1 cellular context compared by ENCODE assay signal in the genomic region with DNA sequence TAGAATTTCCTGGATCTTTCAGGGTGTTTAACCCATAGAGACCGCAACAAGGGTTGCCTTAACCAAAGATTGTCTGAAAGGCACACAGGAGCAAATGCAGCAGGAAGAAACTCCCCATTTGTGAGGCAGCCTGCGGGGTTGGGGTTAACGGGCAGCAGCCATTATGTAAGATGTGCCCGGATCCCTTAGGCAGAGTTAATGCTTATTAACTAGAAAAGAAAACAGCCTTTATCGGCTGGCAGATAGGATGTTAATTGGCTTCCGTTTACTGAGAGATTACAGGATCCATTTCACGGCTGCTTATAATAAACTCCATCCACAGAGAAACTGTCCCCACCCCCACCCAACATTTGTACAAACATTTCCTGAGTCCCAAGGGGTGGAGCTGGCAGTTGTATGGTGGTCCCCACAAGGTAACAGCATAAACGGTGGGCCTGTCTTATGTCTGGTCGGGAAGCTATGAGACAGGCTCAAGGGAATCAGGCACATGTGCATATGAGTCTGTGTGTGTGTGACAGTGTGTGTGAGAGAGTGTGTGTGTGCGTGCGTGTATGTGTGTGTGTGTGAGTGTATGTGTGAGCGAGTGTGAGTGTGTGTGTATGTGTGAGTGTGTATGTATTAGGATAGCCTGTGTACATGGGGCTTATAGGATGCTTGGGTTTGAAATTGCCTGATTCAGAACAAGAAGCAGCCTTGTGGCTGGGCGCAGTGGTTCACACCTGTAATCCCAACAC.
A peak's percentile ranks its signal among the peaks of the same experiment; 100 is the strongest.
TF ChIP-seq lines count a peak whose summit lies in the region.

No MANE protein-coding gene starts in this region.

TF ChIP-seq in HEK293, 187 proteins besides CTCF, POLR2A, EP300 and RAD21 (continued from another document):
- TF ChIP-seq, protein P1, sequence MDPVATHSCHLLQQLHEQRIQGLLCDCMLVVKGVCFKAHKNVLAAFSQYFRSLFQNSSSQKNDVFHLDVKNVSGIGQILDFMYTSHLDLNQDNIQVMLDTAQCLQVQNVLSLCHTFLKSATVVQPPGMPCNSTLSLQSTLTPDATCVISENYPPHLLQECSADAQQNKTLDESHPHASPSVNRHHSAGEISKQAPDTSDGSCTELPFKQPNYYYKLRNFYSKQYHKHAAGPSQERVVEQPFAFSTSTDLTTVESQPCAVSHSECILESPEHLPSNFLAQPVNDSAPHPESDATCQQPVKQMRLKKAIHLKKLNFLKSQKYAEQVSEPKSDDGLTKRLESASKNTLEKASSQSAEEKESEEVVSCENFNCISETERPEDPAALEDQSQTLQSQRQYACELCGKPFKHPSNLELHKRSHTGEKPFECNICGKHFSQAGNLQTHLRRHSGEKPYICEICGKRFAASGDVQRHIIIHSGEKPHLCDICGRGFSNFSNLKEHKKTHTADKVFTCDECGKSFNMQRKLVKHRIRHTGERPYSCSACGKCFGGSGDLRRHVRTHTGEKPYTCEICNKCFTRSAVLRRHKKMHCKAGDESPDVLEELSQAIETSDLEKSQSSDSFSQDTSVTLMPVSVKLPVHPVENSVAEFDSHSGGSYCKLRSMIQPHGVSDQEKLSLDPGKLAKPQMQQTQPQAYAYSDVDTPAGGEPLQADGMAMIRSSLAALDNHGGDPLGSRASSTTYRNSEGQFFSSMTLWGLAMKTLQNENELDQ (tag by site-specific recombination; IDR thresholded peaks at IDR 0.05; ENCODE audit: low read depth), result no peak
- TF ChIP-seq, protein P2, sequence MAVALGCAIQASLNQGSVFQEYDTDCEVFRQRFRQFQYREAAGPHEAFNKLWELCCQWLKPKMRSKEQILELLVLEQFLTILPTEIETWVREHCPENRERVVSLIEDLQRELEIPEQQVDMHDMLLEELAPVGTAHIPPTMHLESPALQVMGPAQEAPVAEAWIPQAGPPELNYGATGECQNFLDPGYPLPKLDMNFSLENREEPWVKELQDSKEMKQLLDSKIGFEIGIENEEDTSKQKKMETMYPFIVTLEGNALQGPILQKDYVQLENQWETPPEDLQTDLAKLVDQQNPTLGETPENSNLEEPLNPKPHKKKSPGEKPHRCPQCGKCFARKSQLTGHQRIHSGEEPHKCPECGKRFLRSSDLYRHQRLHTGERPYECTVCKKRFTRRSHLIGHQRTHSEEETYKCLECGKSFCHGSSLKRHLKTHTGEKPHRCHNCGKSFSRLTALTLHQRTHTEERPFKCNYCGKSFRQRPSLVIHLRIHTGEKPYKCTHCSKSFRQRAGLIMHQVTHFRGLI (tag by site-specific recombination; IDR thresholded peaks at IDR 0.05), result no peak
- no peak for TF ChIP-seq ZNF341 (tag by site-specific recombination; IDR thresholded peaks at IDR 0.05; ENCODE audit: low read depth)
- TF ChIP-seq ZNF621 (tag by site-specific recombination; IDR thresholded peaks at IDR 0.05), result no peak
- TF ChIP-seq, protein P3, sequence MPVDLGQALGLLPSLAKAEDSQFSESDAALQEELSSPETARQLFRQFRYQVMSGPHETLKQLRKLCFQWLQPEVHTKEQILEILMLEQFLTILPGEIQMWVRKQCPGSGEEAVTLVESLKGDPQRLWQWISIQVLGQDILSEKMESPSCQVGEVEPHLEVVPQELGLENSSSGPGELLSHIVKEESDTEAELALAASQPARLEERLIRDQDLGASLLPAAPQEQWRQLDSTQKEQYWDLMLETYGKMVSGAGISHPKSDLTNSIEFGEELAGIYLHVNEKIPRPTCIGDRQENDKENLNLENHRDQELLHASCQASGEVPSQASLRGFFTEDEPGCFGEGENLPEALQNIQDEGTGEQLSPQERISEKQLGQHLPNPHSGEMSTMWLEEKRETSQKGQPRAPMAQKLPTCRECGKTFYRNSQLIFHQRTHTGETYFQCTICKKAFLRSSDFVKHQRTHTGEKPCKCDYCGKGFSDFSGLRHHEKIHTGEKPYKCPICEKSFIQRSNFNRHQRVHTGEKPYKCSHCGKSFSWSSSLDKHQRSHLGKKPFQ (tag by site-specific recombination; IDR thresholded peaks at IDR 0.05), result peak; percentile 95
- no peak for TF ChIP-seq ZNF202 (tag by site-specific recombination; IDR thresholded peaks at IDR 0.05; ENCODE audit: borderline replicate concordance)
- TF ChIP-seq REPIN1 (tag by site-specific recombination; IDR thresholded peaks at IDR 0.05; ENCODE audit: low read depth), result no peak
- TF ChIP-seq, protein P4, sequence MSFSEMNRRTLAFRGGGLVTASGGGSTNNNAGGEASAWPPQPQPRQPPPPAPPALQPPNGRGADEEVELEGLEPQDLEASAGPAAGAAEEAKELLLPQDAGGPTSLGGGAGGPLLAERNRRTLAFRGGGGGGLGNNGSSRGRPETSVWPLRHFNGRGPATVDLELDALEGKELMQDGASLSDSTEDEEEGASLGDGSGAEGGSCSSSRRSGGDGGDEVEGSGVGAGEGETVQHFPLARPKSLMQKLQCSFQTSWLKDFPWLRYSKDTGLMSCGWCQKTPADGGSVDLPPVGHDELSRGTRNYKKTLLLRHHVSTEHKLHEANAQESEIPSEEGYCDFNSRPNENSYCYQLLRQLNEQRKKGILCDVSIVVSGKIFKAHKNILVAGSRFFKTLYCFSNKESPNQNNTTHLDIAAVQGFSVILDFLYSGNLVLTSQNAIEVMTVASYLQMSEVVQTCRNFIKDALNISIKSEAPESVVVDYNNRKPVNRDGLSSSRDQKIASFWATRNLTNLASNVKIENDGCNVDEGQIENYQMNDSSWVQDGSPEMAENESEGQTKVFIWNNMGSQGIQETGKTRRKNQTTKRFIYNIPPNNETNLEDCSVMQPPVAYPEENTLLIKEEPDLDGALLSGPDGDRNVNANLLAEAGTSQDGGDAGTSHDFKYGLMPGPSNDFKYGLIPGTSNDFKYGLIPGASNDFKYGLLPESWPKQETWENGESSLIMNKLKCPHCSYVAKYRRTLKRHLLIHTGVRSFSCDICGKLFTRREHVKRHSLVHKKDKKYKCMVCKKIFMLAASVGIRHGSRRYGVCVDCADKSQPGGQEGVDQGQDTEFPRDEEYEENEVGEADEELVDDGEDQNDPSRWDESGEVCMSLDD (tag by site-specific recombination; IDR thresholded peaks at IDR 0.05), result 0 out of 2 replicates have a peak, but pooled peaks have one; percentile 37
- TF ChIP-seq, protein P5, sequence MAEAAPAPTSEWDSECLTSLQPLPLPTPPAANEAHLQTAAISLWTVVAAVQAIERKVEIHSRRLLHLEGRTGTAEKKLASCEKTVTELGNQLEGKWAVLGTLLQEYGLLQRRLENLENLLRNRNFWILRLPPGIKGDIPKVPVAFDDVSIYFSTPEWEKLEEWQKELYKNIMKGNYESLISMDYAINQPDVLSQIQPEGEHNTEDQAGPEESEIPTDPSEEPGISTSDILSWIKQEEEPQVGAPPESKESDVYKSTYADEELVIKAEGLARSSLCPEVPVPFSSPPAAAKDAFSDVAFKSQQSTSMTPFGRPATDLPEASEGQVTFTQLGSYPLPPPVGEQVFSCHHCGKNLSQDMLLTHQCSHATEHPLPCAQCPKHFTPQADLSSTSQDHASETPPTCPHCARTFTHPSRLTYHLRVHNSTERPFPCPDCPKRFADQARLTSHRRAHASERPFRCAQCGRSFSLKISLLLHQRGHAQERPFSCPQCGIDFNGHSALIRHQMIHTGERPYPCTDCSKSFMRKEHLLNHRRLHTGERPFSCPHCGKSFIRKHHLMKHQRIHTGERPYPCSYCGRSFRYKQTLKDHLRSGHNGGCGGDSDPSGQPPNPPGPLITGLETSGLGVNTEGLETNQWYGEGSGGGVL (tag by site-specific recombination; IDR thresholded peaks at IDR 0.05), result peak; percentile 62
- no peak for TF ChIP-seq ZNF529 (tag by site-specific recombination; IDR thresholded peaks at IDR 0.05; ENCODE audit: insufficient replicate concordance)
- no peak for TF ChIP-seq MEIS1 (CRISPR knock-in tag; IDR thresholded peaks at IDR 0.05; ENCODE audit: borderline replicate concordance)
- no peak for TF ChIP-seq ZSCAN30 (tag by site-specific recombination; IDR thresholded peaks at IDR 0.05)
- no peak for TF ChIP-seq ZNF677 (tag by site-specific recombination; IDR thresholded peaks at IDR 0.05)
- TF ChIP-seq, protein P6, sequence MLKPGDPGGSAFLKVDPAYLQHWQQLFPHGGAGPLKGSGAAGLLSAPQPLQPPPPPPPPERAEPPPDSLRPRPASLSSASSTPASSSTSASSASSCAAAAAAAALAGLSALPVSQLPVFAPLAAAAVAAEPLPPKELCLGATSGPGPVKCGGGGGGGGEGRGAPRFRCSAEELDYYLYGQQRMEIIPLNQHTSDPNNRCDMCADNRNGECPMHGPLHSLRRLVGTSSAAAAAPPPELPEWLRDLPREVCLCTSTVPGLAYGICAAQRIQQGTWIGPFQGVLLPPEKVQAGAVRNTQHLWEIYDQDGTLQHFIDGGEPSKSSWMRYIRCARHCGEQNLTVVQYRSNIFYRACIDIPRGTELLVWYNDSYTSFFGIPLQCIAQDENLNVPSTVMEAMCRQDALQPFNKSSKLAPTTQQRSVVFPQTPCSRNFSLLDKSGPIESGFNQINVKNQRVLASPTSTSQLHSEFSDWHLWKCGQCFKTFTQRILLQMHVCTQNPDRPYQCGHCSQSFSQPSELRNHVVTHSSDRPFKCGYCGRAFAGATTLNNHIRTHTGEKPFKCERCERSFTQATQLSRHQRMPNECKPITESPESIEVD (tag by site-specific recombination; IDR thresholded peaks at IDR 0.05), result 0 out of 2 replicates have a peak, but pooled peaks have one; percentile 28
- no peak for TF ChIP-seq ZNF302 (tag by site-specific recombination; IDR thresholded peaks at IDR 0.05; ENCODE audit: low read depth)
- TF ChIP-seq ZSCAN23 (tag by site-specific recombination; IDR thresholded peaks at IDR 0.05), result no peak
- peak; percentile 64; the same call in 1 of the 2 replicates for TF ChIP-seq ZNF2 (tag by site-specific recombination; IDR thresholded peaks at IDR 0.05)
- TF ChIP-seq ZNF785 (tag by site-specific recombination; IDR thresholded peaks at IDR 0.05), result no peak
- TF ChIP-seq TRIM28 (IDR thresholded peaks at IDR 0.05; ENCODE audit: borderline replicate concordance, low read length), result peak; percentile 78
- no peak for TF ChIP-seq ZNF707 (tag by site-specific recombination; IDR thresholded peaks at IDR 0.05)
- TF ChIP-seq ZNF10 (tag by site-specific recombination; IDR thresholded peaks at IDR 0.05), result no peak
- TF ChIP-seq ZFP69B (tag by site-specific recombination; IDR thresholded peaks at IDR 0.05), result peak; percentile 90
- TF ChIP-seq SP7 (tag by site-specific recombination; IDR thresholded peaks at IDR 0.05), result no peak; the same call in 1 of the 2 replicates
- TF ChIP-seq ZNF335 (tag by site-specific recombination; conservative IDR thresholded peaks at IDR 0.05), result no peak
- no peak for TF ChIP-seq ZNF777 (tag by site-specific recombination; IDR thresholded peaks at IDR 0.05; ENCODE audit: borderline replicate concordance)
- no peak for TF ChIP-seq ZEB2 (tag by site-specific recombination; IDR thresholded peaks at IDR 0.05)
- no peak for TF ChIP-seq ZNF366 (tag by site-specific recombination; conservative IDR thresholded peaks at IDR 0.05)
- TF ChIP-seq OSR2 (tag by site-specific recombination; IDR thresholded peaks at IDR 0.05), result peak; percentile 66; the same call in 1 of the 2 replicates
- no peak for TF ChIP-seq KLF9 (tag by site-specific recombination; IDR thresholded peaks at IDR 0.05; ENCODE audit: low read depth)
- TF ChIP-seq GLIS2 (tag by site-specific recombination; IDR thresholded peaks at IDR 0.05), result no peak
- TF ChIP-seq, protein P7, sequence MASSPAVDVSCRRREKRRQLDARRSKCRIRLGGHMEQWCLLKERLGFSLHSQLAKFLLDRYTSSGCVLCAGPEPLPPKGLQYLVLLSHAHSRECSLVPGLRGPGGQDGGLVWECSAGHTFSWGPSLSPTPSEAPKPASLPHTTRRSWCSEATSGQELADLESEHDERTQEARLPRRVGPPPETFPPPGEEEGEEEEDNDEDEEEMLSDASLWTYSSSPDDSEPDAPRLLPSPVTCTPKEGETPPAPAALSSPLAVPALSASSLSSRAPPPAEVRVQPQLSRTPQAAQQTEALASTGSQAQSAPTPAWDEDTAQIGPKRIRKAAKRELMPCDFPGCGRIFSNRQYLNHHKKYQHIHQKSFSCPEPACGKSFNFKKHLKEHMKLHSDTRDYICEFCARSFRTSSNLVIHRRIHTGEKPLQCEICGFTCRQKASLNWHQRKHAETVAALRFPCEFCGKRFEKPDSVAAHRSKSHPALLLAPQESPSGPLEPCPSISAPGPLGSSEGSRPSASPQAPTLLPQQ (tag by site-specific recombination; IDR thresholded peaks at IDR 0.05), result peak; percentile 88
- no peak for TF ChIP-seq SP2 (tag by site-specific recombination; IDR thresholded peaks at IDR 0.05)
- no peak for TF ChIP-seq ZNF600 (tag by site-specific recombination; IDR thresholded peaks at IDR 0.05)
- no peak for TF ChIP-seq ZNF155 (tag by site-specific recombination; IDR thresholded peaks at IDR 0.05)
- no peak for TF ChIP-seq KLF8 (tag by site-specific recombination; IDR thresholded peaks at IDR 0.05)
- no peak for TF ChIP-seq ZNF169 (tag by site-specific recombination; IDR thresholded peaks at IDR 0.05)
- TF ChIP-seq MZF1 (tag by site-specific recombination; IDR thresholded peaks at IDR 0.05; ENCODE audit: borderline replicate concordance), result no peak
- TF ChIP-seq, protein P8, sequence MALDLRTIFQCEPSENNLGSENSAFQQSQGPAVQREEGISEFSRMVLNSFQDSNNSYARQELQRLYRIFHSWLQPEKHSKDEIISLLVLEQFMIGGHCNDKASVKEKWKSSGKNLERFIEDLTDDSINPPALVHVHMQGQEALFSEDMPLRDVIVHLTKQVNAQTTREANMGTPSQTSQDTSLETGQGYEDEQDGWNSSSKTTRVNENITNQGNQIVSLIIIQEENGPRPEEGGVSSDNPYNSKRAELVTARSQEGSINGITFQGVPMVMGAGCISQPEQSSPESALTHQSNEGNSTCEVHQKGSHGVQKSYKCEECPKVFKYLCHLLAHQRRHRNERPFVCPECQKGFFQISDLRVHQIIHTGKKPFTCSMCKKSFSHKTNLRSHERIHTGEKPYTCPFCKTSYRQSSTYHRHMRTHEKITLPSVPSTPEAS (tag by site-specific recombination; IDR thresholded peaks at IDR 0.05), result peak; percentile 99
- no peak for TF ChIP-seq ZNF776 (tag by site-specific recombination; IDR thresholded peaks at IDR 0.05; ENCODE audit: borderline replicate concordance)
